8 cellular contexts compared by ENCODE assay signal in the genomic region with DNA sequence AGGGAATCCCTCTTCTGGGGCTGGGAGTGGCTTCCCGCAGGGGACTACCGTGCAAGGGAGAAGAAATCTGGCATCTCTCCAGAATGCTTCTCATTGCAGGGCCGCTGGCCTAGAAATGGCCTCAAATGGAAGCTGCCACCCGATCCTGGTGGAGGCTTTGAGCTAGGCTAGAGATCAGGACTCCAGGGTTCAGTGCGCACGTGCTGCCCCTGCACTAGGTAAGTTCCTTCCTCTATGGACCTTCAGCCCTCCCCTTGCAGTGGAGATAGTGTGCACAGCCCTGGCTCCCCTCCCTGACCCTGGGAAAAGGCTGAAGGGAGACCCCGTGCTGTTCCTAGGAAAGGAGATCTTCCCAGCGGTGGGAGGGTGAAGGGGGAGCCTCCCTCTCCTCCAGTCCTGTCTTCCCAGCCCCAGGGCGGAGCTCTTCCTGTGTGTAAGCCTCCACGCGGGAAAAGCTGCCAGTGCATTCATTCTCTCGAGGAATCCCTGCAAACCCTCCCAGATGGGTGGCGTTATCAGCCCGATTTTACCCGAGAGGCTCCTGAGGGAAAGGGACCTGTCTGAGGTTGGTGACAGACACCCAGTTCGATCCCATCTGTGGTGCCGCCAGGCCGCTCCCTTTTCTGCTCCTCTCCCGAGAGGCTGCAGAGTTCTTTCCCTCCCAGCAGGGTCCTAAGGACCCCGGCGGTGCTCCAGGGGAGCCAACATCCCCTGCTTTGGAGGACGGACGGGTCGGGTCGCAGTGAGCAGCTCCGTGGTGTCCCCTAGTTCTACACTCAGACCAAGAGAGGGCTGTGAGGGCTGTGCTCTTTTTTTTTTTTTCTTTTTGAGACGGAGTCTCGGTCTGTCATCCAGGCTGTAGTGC. TPM values are rescaled to one million over a fixed set of nuclear protein-coding genes. Genes with fewer than 3 reads are reported as not detected.
DNase-seq lines count a peak whose midpoint lies in the region; ATAC-seq and TF ChIP-seq lines count a peak whose summit lies in the region.

No MANE protein-coding gene starts in this region.

- H3K4me1 ChIP-seq in gastrocnemius medialis = peaks cover 5 to 18% of the 10 kb centered on the region in 2 donors

- CTCF ChIA-PET in RWPE1 (lab: Yijun Ruan, JAX) = interaction anchor here (0.5 to 3.2 kb wide), 16 partner anchors 8 to 418 kb away, joined by 3 to 26 read pairs (median 4); a partner anchor contains a TSS

- DNase-seq in activated CD8-positive, alpha-beta memory T cell treated with anti-CD3 and anti-CD28 coated beads for 24 hours = peak; percentile 68
- DNase-seq in activated CD8-positive, alpha-beta memory T cell treated with anti-CD3 and anti-CD28 coated beads, Interleukin-2, amount 50 U/mL, for 4 hours = no peak
- DNase-seq in RWPE1 (ENCODE audit: low spot score) (no peak), epithelial cell of esophagus (ENCODE audit: low read depth) (no peak), gastrocnemius medialis (no peak), glomerular visceral epithelial cell (ENCODE audit: extremely low spot score) (no peak), posterior vena cava (ENCODE audit: low spot score) (no peak)

- peaks cover 17 to 20% (median 19%) of the 10 kb centered on the region in 3 donors for H3K27me3 ChIP-seq in gastrocnemius medialis

- H3K9me3 ChIP-seq in gastrocnemius medialis = no peaks in the 10 kb centered on the region

- POLR2A ChIA-PET in RWPE1 (lab: Yijun Ruan, JAX; ENCODE audit: low non-redundant PET) = interaction anchor here (0.6 kb wide), 1 partner anchor 32 kb away, joined by 3 read pairs; no protein-coding TSS in a partner anchor

- intact Hi-C loops in gastrocnemius medialis (cut with DNase I; ENCODE audit: low total_unique reads) (no loop called here), posterior vena cava (cut with DNase I) (no loop called here)

- TF ChIP-seq CTCF in RWPE1 (conservative IDR thresholded peaks at IDR 0.05; ENCODE audit: low read depth) (no peak), epithelial cell of esophagus (IDR thresholded peaks at IDR 0.05; ENCODE audit: insufficient read depth, low read depth, low read length, missing control alignments) (no peak), gastrocnemius medialis (IDR thresholded peaks at IDR 0.05 in 4 of 5, conservative IDR thresholded peaks at IDR 0.05 in 1 of 5) (no peak)

- in situ Hi-C loops in gastrocnemius medialis (cut with MboI; ENCODE audit: low sequenced_read_pairs in 4 of 4) = loop anchor here in 2 of 4 donors (10.0 kb wide), 2 partner anchors 54 to 124 kb away; no protein-coding TSS in a partner anchor

- no peak for TF ChIP-seq POLR2A in gastrocnemius medialis (IDR thresholded peaks at IDR 0.05)

- H3K27ac ChIP-seq in RWPE1 = peak overlapping the region; percentile 80
- H3K27ac ChIP-seq in gastrocnemius medialis = no peak overlapping the region

- ATAC-seq in gastrocnemius medialis (no peak), HG03469 (IDR thresholded peaks at IDR 0.05; ENCODE audit: unreplicated experiment) (no peak)

- H3K4me3 ChIP-seq in epithelial cell of esophagus (ENCODE audit: low read length) (peak overlapping the region; percentile 56), gastrocnemius medialis (peak overlapping the region; percentile 60 to 99 (median 73))

- H3K36me3 ChIP-seq in gastrocnemius medialis = no peaks in the 10 kb centered on the region

RNA-seq across cellular contexts. Expression of a gene that starts 1.4 kb away (rescaled TPM):
- 1 to 10 TPM; 1.1 to 6.1 (median 2.3) TPM for total RNA-seq in gastrocnemius medialis
- total RNA-seq in posterior vena cava = 10 to 100 TPM; 64.1 to 97.6 TPM

RNA-seq across cellular contexts. Expression of a gene that starts 36.5 kb away (rescaled TPM):
- total RNA-seq in gastrocnemius medialis (10 to 100 TPM in 2 of 4 donors, 1 to 10 TPM in 2; 8.5 to 11.0 (median 9.9) TPM), posterior vena cava (10 to 100 TPM; 17.5 to 19.8 TPM)

RNA-seq across cellular contexts. Expression of a gene that starts 48.1 kb away (rescaled TPM):
- total RNA-seq in gastrocnemius medialis = 10 to 100 TPM; 24.1 to 34.1 (median 32.9) TPM
- total RNA-seq in posterior vena cava = 10 to 100 TPM; 44.0 to 44.5 TPM

Comparison
In these comparisons a context has a peak if more than half of its experiments do, and no peak if none do; other contexts are left out.
1. RNA of a gene that starts 1.4 kb away (total RNA-seq): 64.1 to 97.6 TPM in posterior vena cava; 1.1 to 6.1 TPM in gastrocnemius medialis; every median in the first group is over 4 times any median in the second.